Comparison of ENCODE assay signal across 8 cellular contexts in genomic region chr11:4072668-4073285, GRCh38. TPM values are rescaled to one million over a fixed set of nuclear protein-coding genes. Genes with fewer than 3 reads are reported as not detected.
A peak's percentile ranks its signal among the peaks of the same experiment; 100 is the strongest.
DNase-seq lines count a peak whose midpoint lies in the region; ATAC-seq and TF ChIP-seq lines count a peak whose summit lies in the region.

No MANE protein-coding gene starts in this region.

- no peak overlapping the region for H3K4me3 Mint-ChIP-seq in CD4-positive, alpha-beta memory T cell

- H3K9me3 ChIP-seq in CD4-positive, alpha-beta memory T cell (ENCODE audit: control insufficient read depth in 1 of 2, low read length in 2 of 2), result no peaks in the 10 kb centered on the region
- no peaks in the 10 kb centered on the region for H3K9me3 ChIP-seq in spleen

- no peak for TF ChIP-seq POLR2A in spleen (IDR thresholded peaks at IDR 0.05)

- TF ChIP-seq CTCF in spleen (IDR thresholded peaks at IDR 0.05 in 8 of 11, conservative IDR thresholded peaks at IDR 0.05 in 3 of 11), result peak; percentile 80 to 97 (median 93)

- peaks cover 27 to 32% of the 10 kb centered on the region in 2 donors for H3K36me3 Mint-ChIP-seq in CD4-positive, alpha-beta memory T cell

- peaks cover 39% of the 10 kb centered on the region for H3K4me1 ChIP-seq in CD4-positive, alpha-beta memory T cell (ENCODE audit: insufficient read depth, low read length)
- H3K4me1 ChIP-seq in spleen, result peaks cover 0 to 55% (median 35%) of the 10 kb centered on the region in 6 donors

- POLR2A ChIA-PET in CD4-positive, alpha-beta memory T cell (lab: Charles Lee; ENCODE audit: partially characterized antibody), result interaction anchor here (0.7 to 4.5 kb wide), 19 partner anchors 9 to 264 kb away, joined by 3 to 82 read pairs (median 5); partner anchors contain the start of genes RHOG and STIM1

- H3K27me3 ChIP-seq in CD4-positive, alpha-beta memory T cell (ENCODE audit: insufficient read depth, low read length), result no peaks in the 10 kb centered on the region
- H3K27me3 ChIP-seq in spleen (replicated peaks in 1 of 7), result no peaks in the 10 kb centered on the region

- in situ Hi-C loops in T47D (cut with HindIII; ENCODE audit: low pct_unique_long_range_greater_than_20kb, low sequenced_read_pairs), result no loop called here

- CTCF ChIA-PET in CD4-positive, alpha-beta memory T cell (lab: Charles Lee; ENCODE audit: partially characterized antibody), result interaction anchor here (0.5 to 24.3 kb wide), 66 partner anchors 9 to 396 kb away, joined by 3 to 934 read pairs (median 5); partner anchors contain the start of genes PGAP2, RHOG and STIM1

- no peak overlapping the region for H3K4me3 ChIP-seq in CD4-positive, alpha-beta memory T cell (ENCODE audit: low read length in 2 of 2)
- H3K4me3 ChIP-seq in spleen, result no peak overlapping the region

- peak overlapping the region; percentile 17 for H3K27ac ChIP-seq in CD4-positive, alpha-beta memory T cell (ENCODE audit: low read depth, low read length)
- H3K27ac ChIP-seq in spleen, result peak overlapping the region in 4 of 8 donors; percentile 27 to 56 (median 39)

- peaks cover 19% of the 10 kb centered on the region for H3K36me3 ChIP-seq in CD4-positive, alpha-beta memory T cell (ENCODE audit: insufficient read depth, low read length)
- peaks cover 0 to 56% (median 15%) of the 10 kb centered on the region in 6 donors for H3K36me3 ChIP-seq in spleen

- peak overlapping the region; percentile 33 to 92 (median 88) for H3K27ac Mint-ChIP-seq in CD4-positive, alpha-beta memory T cell

- 5 to 10% (median 6%) methylated on average over 4 of the region's 4 CpGs for WGBS in spleen, 5 donors

- H3K27me3 Mint-ChIP-seq in CD4-positive, alpha-beta memory T cell, result no peaks in the 10 kb centered on the region

- peak; percentile 64 to 77 (median 76) for DNase-seq in CD4-positive, alpha-beta memory T cell
- DNase-seq in NCI-H1417 treated with DMSO at 0.1 percent for 48 hours (lab: John Stamatoyannopoulos, UW) (peak; percentile 65), SKM-1 (lab: John Stamatoyannopoulos, UW; ENCODE audit: unreplicated experiment) (peak; percentile 64), T47D (ENCODE audit: low read depth in 1 of 2, low spot score in 1 of 2) (peak; percentile 28 to 78), iPS-NIHi7 (ENCODE audit: extremely low spot score) (peak; percentile 82), spleen (no peak)

- peaks cover 40 to 63% (median 49%) of the 10 kb centered on the region in 4 donors for H3K4me1 Mint-ChIP-seq in CD4-positive, alpha-beta memory T cell

- peak; percentile 53 for ATAC-seq in GM21367 (IDR thresholded peaks at IDR 0.05; ENCODE audit: unreplicated experiment)
- no peak for ATAC-seq in GM18870 (IDR thresholded peaks at IDR 0.05; ENCODE audit: unreplicated experiment)

- H3K9me3 Mint-ChIP-seq in CD4-positive, alpha-beta memory T cell, result peaks cover 0 to 3% (median 0%) of the 10 kb centered on the region in 8 donors

- intact Hi-C loops in CD4-positive, alpha-beta memory T cell (cut with micrococcal nuclease), result loop anchor here (1.0 kb wide), 6 partner anchors 130 to 463 kb away; no protein-coding TSS in a partner anchor
- intact Hi-C loops in spleen (cut with DNase I; ENCODE audit: low total_unique reads), result loop anchor here (2.0 kb wide), 1 partner anchor 218 kb away; the partner anchor contains the start of gene STIM1

RNA-seq across cellular contexts. Expression of gene RRM1, which starts 21.8 kb away (rescaled TPM):
- 10 to 100 TPM; 38.0 to 40.6 TPM for total RNA-seq in CD4-positive, alpha-beta memory T cell
- 10 to 100 TPM; 48.1 to 49.9 TPM for polyA plus RNA-seq in CD4-positive, alpha-beta memory T cell
- total RNA-seq in spleen, result 10 to 100 TPM; 21.6 to 37.6 (median 28.0) TPM
- 10 to 100 TPM in 2 of 3 donors, 1 to 10 TPM in 1; 6.6 to 13.5 (median 12.8) TPM for polyA plus RNA-seq in spleen
